2 cellular contexts compared by ENCODE assay signal in genomic region chr4:56656346-56656643, GRCh38.
TF ChIP-seq lines count a peak whose summit lies in the region.

No MANE protein-coding gene starts in this region.

TF ChIP-seq in liver, 16 proteins besides CTCF, POLR2A, EP300 and RAD21 (continued from another document):
- TF ChIP-seq ZBTB33 (IDR thresholded peaks at IDR 0.05) = no peak
- TF ChIP-seq GABPA (IDR thresholded peaks at IDR 0.05 in 1 of 2, conservative IDR thresholded peaks at IDR 0.05 in 1 of 2) = no peak
- TF ChIP-seq SP1 (IDR thresholded peaks at IDR 0.05) = no peak
- TF ChIP-seq TAF1 (conservative IDR thresholded peaks at IDR 0.05) = no peak
- no peak for TF ChIP-seq EGR1 (IDR thresholded peaks at IDR 0.05; ENCODE audit: low read depth in 2 of 2)
- no peak for TF ChIP-seq HNF4A (conservative IDR thresholded peaks at IDR 0.05)
- TF ChIP-seq MAX (IDR thresholded peaks at IDR 0.05) = no peak
- no peak for TF ChIP-seq YY1 (IDR thresholded peaks at IDR 0.05)
- no peak for TF ChIP-seq FOXA1 (IDR thresholded peaks at IDR 0.05)
- no peak for TF ChIP-seq JUND (IDR thresholded peaks at IDR 0.05)
- no peak for TF ChIP-seq NR2F2 (IDR thresholded peaks at IDR 0.05)
- TF ChIP-seq RXRA (IDR thresholded peaks at IDR 0.05) = no peak
- TF ChIP-seq FOXA2 (IDR thresholded peaks at IDR 0.05) = no peak
- no peak for TF ChIP-seq REST (IDR thresholded peaks at IDR 0.05)
- no peak for TF ChIP-seq HNF4G (IDR thresholded peaks at IDR 0.05)

TF ChIP-seq in HepG2, 621 proteins besides CTCF, POLR2A, EP300 and RAD21 (continued from another document):
- TF ChIP-seq ZNF142 (CRISPR knock-in tag; IDR thresholded peaks at IDR 0.05) (no peak), REL (CRISPR knock-in tag; conservative IDR thresholded peaks at IDR 0.05) (no peak), LRRFIP1 (CRISPR knock-in tag; conservative IDR thresholded peaks at IDR 0.05) (no peak), RNF2 (conservative IDR thresholded peaks at IDR 0.05; ENCODE audit: low read depth) (no peak), KIAA2018 (CRISPR knock-in tag; IDR thresholded peaks at IDR 0.05; ENCODE audit: borderline replicate concordance) (no peak), ZNF704 (CRISPR knock-in tag; IDR thresholded peaks at IDR 0.05; ENCODE audit: borderline replicate concordance) (no peak), ZNF20 (CRISPR knock-in tag; IDR thresholded peaks at IDR 0.05) (no peak)
